Comparison of ENCODE assay signal across 16 cellular contexts in genomic region chr15:37107754-37108724, GRCh38. TPM values are rescaled to one million over a fixed set of nuclear protein-coding genes. Genes with fewer than 3 reads are reported as not detected.
DNase-seq lines count a peak whose midpoint lies in the region; ATAC-seq and TF ChIP-seq lines count a peak whose summit lies in the region.
"Had no signal": no experiment of that assay in that cellular context is flagged by ENCODE, and none has a peak within 500 bp of the region (broad histone marks: within the 10 kb centered on the region; RNA-seq: fewer than 3 reads in every experiment).

No MANE protein-coding gene starts in this region.

- no peak overlapping the region for H2AFZ ChIP-seq in neural cell (ENCODE audit: low read depth, low read length)

- no peaks in the 10 kb centered on the region for H4K20me1 ChIP-seq in neural cell (ENCODE audit: insufficient read depth)

- TF ChIP-seq CTCF in right atrium auricular region (IDR thresholded peaks at IDR 0.05) = no peak
- TF ChIP-seq CTCF in fibroblast of mammary gland (conservative IDR thresholded peaks at IDR 0.05; ENCODE audit: control insufficient read depth, insufficient read depth, low read depth, low read length) = no peak
- TF ChIP-seq CTCF in neural cell (IDR thresholded peaks at IDR 0.05; ENCODE audit: poor library complexity, severe bottlenecking) = no peak

- TF ChIP-seq EP300 in neural cell (conservative IDR thresholded peaks at IDR 0.05; ENCODE audit: poor library complexity, severe bottlenecking) = peak; percentile 96

- H3K27me3 ChIP-seq in right atrium auricular region (peaks cover 7 to 10% of the 10 kb centered on the region in 2 donors), neural cell (ENCODE audit: insufficient read depth, low read depth, low read length) (peaks cover 4% of the 10 kb centered on the region)

- H3F3A ChIP-seq in neural cell (ENCODE audit: insufficient read depth, low read length, poor library complexity, severe bottlenecking) = peaks cover 7% of the 10 kb centered on the region

- no peaks in the 10 kb centered on the region for H3K36me3 ChIP-seq in right atrium auricular region
- no peaks in the 10 kb centered on the region for H3K36me3 ChIP-seq in neural cell (ENCODE audit: insufficient read depth, low read length)

- no peak for TF ChIP-seq RAD21 in neural cell (conservative IDR thresholded peaks at IDR 0.05)

- ATAC-seq in HG03432 (IDR thresholded peaks at IDR 0.05; ENCODE audit: unreplicated experiment) (no peak), HG02571 (IDR thresholded peaks at IDR 0.05; ENCODE audit: unreplicated experiment) (no peak), HG02759 (IDR thresholded peaks at IDR 0.05; ENCODE audit: unreplicated experiment) (no peak)

- peak overlapping the region; percentile 100 for H3K9ac ChIP-seq in neural cell (ENCODE audit: low read length)

- intact Hi-C loops in cardiac septum (cut with DNase I) = no loop called here

- H3K9me3 ChIP-seq in right atrium auricular region = no peaks in the 10 kb centered on the region
- no peaks in the 10 kb centered on the region for H3K9me3 ChIP-seq in neural cell (ENCODE audit: low read length)

- H3K79me2 ChIP-seq in neural cell (replicated peaks; ENCODE audit: insufficient read depth, low read length) = peaks cover 98% of the 10 kb centered on the region

- DNase-seq in right atrium auricular region (ENCODE audit: low spot score) = no peak
- no peak for DNase-seq in cardiac septum (ENCODE audit: low spot score)
- DNase-seq in fibroblast of mammary gland (ENCODE audit: low read depth) = no peak
- no peak for DNase-seq in NCI-H2081 (lab: John Stamatoyannopoulos, UW)
- DNase-seq: ACHN; activated CD8-positive, alpha-beta memory T cell treated with anti-CD3 and anti-CD28 coated beads for 24 hours; CD4-positive, alpha-beta T cell; dermis blood vessel endothelial cell; NCI-H2171 treated with DMSO at 0.1 percent for 48 hours; occipital lobe; stimulated activated naive CD4-positive, alpha-beta T cell had no signal

- no peaks in the 10 kb centered on the region for H3K9me2 ChIP-seq in neural cell (ENCODE audit: insufficient read depth, low read length)

- peaks cover 0 to 10% of the 10 kb centered on the region in 2 donors for H3K4me1 ChIP-seq in right atrium auricular region

- H3K4me3 ChIP-seq in right atrium auricular region = no peak overlapping the region
- peak overlapping the region; percentile 45 for H3K4me3 ChIP-seq in fibroblast of mammary gland (ENCODE audit: control insufficient read depth, low read depth, low read length)
- peak overlapping the region; percentile 93 for H3K4me3 ChIP-seq in neural cell (ENCODE audit: low read length)

- H3K4me2 ChIP-seq in neural cell (ENCODE audit: low read length) = peak overlapping the region; percentile 78

- H3K27ac ChIP-seq in right atrium auricular region = peak overlapping the region; percentile 49
- H3K27ac ChIP-seq in neural cell (ENCODE audit: low read length) = peak overlapping the region; percentile 100

TF ChIP-seq in neural cell, 6 proteins besides CTCF, POLR2A, EP300 and RAD21:
- TF ChIP-seq TAF1 (IDR thresholded peaks at IDR 0.05; ENCODE audit: low read depth) (no peak), SMC3 (conservative IDR thresholded peaks at IDR 0.05; ENCODE audit: poor library complexity) (peak; percentile 31), REST (IDR thresholded peaks at IDR 0.05; ENCODE audit: borderline replicate concordance) (peak; percentile 78), POLR2AphosphoS5 (IDR thresholded peaks at IDR 0.05) (peak; percentile 56)

RNA-seq across cellular contexts. Expression of gene MEIS2, which starts 7.7 kb away (rescaled TPM):
- 10 to 100 TPM; 24.3 to 29.8 TPM for total RNA-seq in right atrium auricular region
- total RNA-seq in cardiac septum = 40.3 TPM
- 825 and 939 TPM in 2 replicates for polyA plus RNA-seq in neural cell
- polyA minus RNA-seq in neural cell = 1,509 and 1,681 TPM in 2 replicates
- total RNA-seq: activated T-helper 2 cell treated with anti-CD3 and anti-CD28 coated beads, Interferon-gamma antibody, Interleukin-2, Interleukin-4, amounts not matched to agents 10 μg/mL and 5 μg/mL and 100 μg/mL, durations not matched to agents 14 hours and 24 hours and 36 hours; CD4-positive, alpha-beta T cell had no signal

Comparison
In these comparisons a context has a peak if more than half of its experiments do, and no peak if none do; other contexts are left out.
1. H3K4me3 ChIP-seq: peak in fibroblast of mammary gland (single experiment) and neural cell (single experiment); none in right atrium auricular region (0 of 2).